16 cellular contexts compared by ENCODE assay signal in genomic region chr3:197503652-197504051, GRCh38.
"Had no signal": no experiment of that assay in that cellular context is flagged by ENCODE, and none has a peak within 500 bp of the region (broad histone marks: within the 10 kb centered on the region; RNA-seq: fewer than 3 reads in every experiment).

No MANE protein-coding gene starts in this region.

- H3K4me1 Mint-ChIP-seq: activated CD4-positive, alpha-beta T cell treated with anti-CD3 and anti-CD28 coated beads, Interleukin-2, amount 10 ng/mL, durations not matched to agents 7 days and 5 days; activated naive CD8-positive, alpha-beta T cell treated with anti-CD3 and anti-CD28 coated beads for 36 hours; immature natural killer cell had no signal

- H3K27me3 ChIP-seq: body of pancreas, heart left ventricle, sigmoid colon, thyroid gland, uterus had no signal

- H3K36me3 ChIP-seq: heart left ventricle, prostate gland, sigmoid colon, spleen, thyroid gland, uterus had no signal

- H3K4me3 ChIP-seq: body of pancreas, heart left ventricle, prostate gland, sigmoid colon, spleen, thyroid gland, uterus had no signal

- H3K9me3 ChIP-seq: body of pancreas, heart left ventricle, prostate gland, sigmoid colon, thyroid gland, uterus had no signal

- H3K36me3 Mint-ChIP-seq: activated naive CD8-positive, alpha-beta T cell treated with anti-CD3 and anti-CD28 coated beads for 36 hours; immature natural killer cell had no signal

- DNase-seq: activated CD4-positive, alpha-beta T cell treated with anti-CD3 and anti-CD28 coated beads, Interleukin-2, amount 10 ng/mL, durations not matched to agents 7 days and 5 days; activated CD8-positive, alpha-beta memory T cell treated with anti-CD3 and anti-CD28 coated beads, Interleukin-2, amount 50 U/mL, for 48 hours; activated gamma-delta T cell treated with Interleukin-2 at 50 U/mL for 16 hours; activated naive CD8-positive, alpha-beta T cell treated with anti-CD3 and anti-CD28 coated beads for 36 hours; body of pancreas; effector memory CD4-positive, alpha-beta T cell; foreskin melanocyte; heart left ventricle; immature natural killer cell; nephron progenitor cell; sigmoid colon; spleen; thyroid gland; uterus had no signal

- H3K9me3 Mint-ChIP-seq: activated CD4-positive, alpha-beta T cell treated with anti-CD3 and anti-CD28 coated beads, Interleukin-2, amount 10 ng/mL, durations not matched to agents 7 days and 5 days; activated naive CD8-positive, alpha-beta T cell treated with anti-CD3 and anti-CD28 coated beads for 36 hours; immature natural killer cell; T-helper 2 cell treated with Interferon-gamma antibody and Interleukin-4, amounts not matched to agents 5 μg/mL and 100 μg/mL, for 36 hours had no signal

- H3K27ac Mint-ChIP-seq: activated CD4-positive, alpha-beta T cell treated with anti-CD3 and anti-CD28 coated beads, Interleukin-2, amount 10 ng/mL, durations not matched to agents 7 days and 5 days; activated naive CD8-positive, alpha-beta T cell treated with anti-CD3 and anti-CD28 coated beads for 36 hours; immature natural killer cell; T-helper 2 cell treated with Interferon-gamma antibody and Interleukin-4, amounts not matched to agents 5 μg/mL and 100 μg/mL, for 36 hours had no signal

- H3K4me3 Mint-ChIP-seq: activated CD4-positive, alpha-beta T cell treated with anti-CD3 and anti-CD28 coated beads, Interleukin-2, amount 10 ng/mL, durations not matched to agents 7 days and 5 days; activated naive CD8-positive, alpha-beta T cell treated with anti-CD3 and anti-CD28 coated beads for 36 hours; immature natural killer cell; T-helper 2 cell treated with Interferon-gamma antibody and Interleukin-4, amounts not matched to agents 5 μg/mL and 100 μg/mL, for 36 hours had no signal

- H3K27me3 Mint-ChIP-seq: activated CD4-positive, alpha-beta T cell treated with anti-CD3 and anti-CD28 coated beads, Interleukin-2, amount 10 ng/mL, durations not matched to agents 7 days and 5 days had no signal

- H3K4me1 ChIP-seq: body of pancreas, heart left ventricle, prostate gland, sigmoid colon, spleen, uterus had no signal

- ATAC-seq: body of pancreas, heart left ventricle had no signal

- H3K27ac ChIP-seq: body of pancreas, heart left ventricle, prostate gland, sigmoid colon, spleen, thyroid gland, uterus had no signal
